11 cellular contexts compared by ENCODE assay signal in genomic region chr16:56192971-56193936, GRCh38. TPM values are rescaled to one million over a fixed set of nuclear protein-coding genes. Genes with fewer than 3 reads are reported as not detected.
DNase-seq lines count a peak whose midpoint lies in the region; ATAC-seq, FAIRE-seq and TF ChIP-seq lines count a peak whose summit lies in the region.
"Had no signal": no experiment of that assay in that cellular context is flagged by ENCODE, and none has a peak within 500 bp of the region (broad histone marks: within the 10 kb centered on the region; RNA-seq: fewer than 3 reads in every experiment).

No MANE protein-coding gene starts in this region.

- H3K4me3 Mint-ChIP-seq in activated naive CD8-positive, alpha-beta T cell, result peak overlapping the region; percentile 80

- no peak for TF ChIP-seq POLR2A in esophagus muscularis mucosa (IDR thresholded peaks at IDR 0.05; ENCODE audit: low read depth)

- TF ChIP-seq CTCF in kidney (IDR thresholded peaks at IDR 0.05; ENCODE audit: borderline replicate concordance, extremely low read depth, insufficient read depth), result no peak
- no peak for TF ChIP-seq CTCF in esophagus muscularis mucosa (IDR thresholded peaks at IDR 0.05)

- TF ChIP-seq EP300 in esophagus muscularis mucosa (IDR thresholded peaks at IDR 0.05), result no peak

- peaks cover 48% of the 10 kb centered on the region for H3K4me1 ChIP-seq in muscle layer of colon (ENCODE audit: insufficient read depth, low read length)
- H3K4me1 ChIP-seq in kidney (ENCODE audit: control insufficient read depth in 1 of 2, insufficient read depth in 1 of 2, low read depth in 1 of 2, low read length in 2 of 2), result no peaks in the 10 kb centered on the region
- H3K4me1 ChIP-seq in esophagus muscularis mucosa, result peaks cover 22 to 52% (median 48%) of the 10 kb centered on the region in 4 donors

- H3K36me3 Mint-ChIP-seq in activated naive CD8-positive, alpha-beta T cell, result no peaks in the 10 kb centered on the region

- H3K4me3 ChIP-seq in muscle layer of colon (ENCODE audit: low read depth in 1 of 2, low read length in 2 of 2) (peak overlapping the region; percentile 71 to 96), kidney (ENCODE audit: low read length in 2 of 2) (no peak overlapping the region), esophagus muscularis mucosa (peak overlapping the region in 1 of 4 donors; percentile 64)

- ATAC-seq in HG03045 (IDR thresholded peaks at IDR 0.05; ENCODE audit: unreplicated experiment), result no peak

- no peaks in the 10 kb centered on the region for H3K36me3 ChIP-seq in muscle layer of colon (ENCODE audit: insufficient read depth, low read length)
- H3K36me3 ChIP-seq in kidney (ENCODE audit: control insufficient read depth in 1 of 2, insufficient read depth in 2 of 2, low read length in 2 of 2), result no peaks in the 10 kb centered on the region
- H3K36me3 ChIP-seq in esophagus muscularis mucosa, result no peaks in the 10 kb centered on the region
- H3K36me3 ChIP-seq: upper lobe of right lung had no signal

- H3K9ac ChIP-seq in muscle layer of colon (ENCODE audit: low read length) (peak overlapping the region; percentile 12), kidney (ENCODE audit: low read length in 2 of 2) (no peak overlapping the region)

- DNase-seq in Ammon's horn (ENCODE audit: low spot score) (peak; percentile 24), COLO668 (lab: John Stamatoyannopoulos, UW; ENCODE audit: unreplicated experiment) (peak; percentile 15), NCI-H1694 treated with DMSO at 0.1 percent for 48 hours (lab: John Stamatoyannopoulos, UW) (no peak), kidney (no peak), esophagus muscularis mucosa (ENCODE audit: extremely low spot score) (no peak)
- DNase-seq: activated CD4-positive, alpha-beta T cell treated with anti-CD3 and anti-CD28 coated beads for 4 hours; upper lobe of right lung had no signal

- 12% methylated on average over 33 of the region's 33 CpGs for WGBS in esophagus muscularis mucosa

- H3K27me3 Mint-ChIP-seq in activated naive CD8-positive, alpha-beta T cell, result peaks cover 34% of the 10 kb centered on the region

- H3K27me3 ChIP-seq in muscle layer of colon (ENCODE audit: control insufficient read depth in 1 of 2, insufficient read depth in 2 of 2, low read length in 2 of 2), result no peaks in the 10 kb centered on the region
- H3K27me3 ChIP-seq in esophagus muscularis mucosa, result peaks cover 0 to 55% (median 22%) of the 10 kb centered on the region in 4 donors

- FAIRE-seq in kidney (lab: Jason Lieb, UNC), result no peak
- FAIRE-seq: colon had no signal

- H3K4me1 Mint-ChIP-seq in activated naive CD8-positive, alpha-beta T cell (ENCODE audit: low read depth), result peaks cover 47% of the 10 kb centered on the region

- H3K27ac ChIP-seq in muscle layer of colon (ENCODE audit: low read depth, low read length) (peak overlapping the region; percentile 93), kidney (ENCODE audit: low read depth in 2 of 2, low read length in 2 of 2) (no peak overlapping the region), esophagus muscularis mucosa (replicated peaks in 1 of 4) (no peak overlapping the region)
- H3K27ac ChIP-seq: upper lobe of right lung had no signal

- no peak overlapping the region for H3K27ac Mint-ChIP-seq in activated naive CD8-positive, alpha-beta T cell

- no peaks in the 10 kb centered on the region for H3K9me3 Mint-ChIP-seq in activated naive CD8-positive, alpha-beta T cell (ENCODE audit: low read depth)

- intact Hi-C loops in kidney (cut with DNase I), result no loop called here
- intact Hi-C loops in esophagus muscularis mucosa (cut with DNase I), result no loop called here

- H3K9me3 ChIP-seq in muscle layer of colon (ENCODE audit: low read length), result no peaks in the 10 kb centered on the region
- H3K9me3 ChIP-seq in kidney (ENCODE audit: control insufficient read depth in 1 of 2, low read length in 2 of 2), result no peaks in the 10 kb centered on the region
- no peaks in the 10 kb centered on the region for H3K9me3 ChIP-seq in esophagus muscularis mucosa
- H3K9me3 ChIP-seq: upper lobe of right lung had no signal

RNA-seq across cellular contexts. Expression of gene GNAO1, which starts 2.0 kb away (rescaled TPM):
- total RNA-seq in kidney, result 4.3 TPM
- polyA plus RNA-seq in kidney (ENCODE audit: insufficient read depth, low read depth, low replicate concordance), result 1.5 TPM
- 1 to 10 TPM; 2.1 to 6.8 (median 3.3) TPM for total RNA-seq in esophagus muscularis mucosa

Comparison
In these comparisons a context has a peak if more than half of its experiments do, and no peak if none do; other contexts are left out.
1. DNase-seq: peak in Ammon's horn (single experiment) and COLO668 (single experiment); none in NCI-H1694 treated with DMSO at 0.1 percent for 48 hours (single experiment), kidney (single experiment) and esophagus muscularis mucosa (single experiment).
2. H3K4me3 ChIP-seq: peak in muscle layer of colon (2 of 2); none in kidney (0 of 2).